ENCODE assay signal across 9 cellular contexts in the genomic region with DNA sequence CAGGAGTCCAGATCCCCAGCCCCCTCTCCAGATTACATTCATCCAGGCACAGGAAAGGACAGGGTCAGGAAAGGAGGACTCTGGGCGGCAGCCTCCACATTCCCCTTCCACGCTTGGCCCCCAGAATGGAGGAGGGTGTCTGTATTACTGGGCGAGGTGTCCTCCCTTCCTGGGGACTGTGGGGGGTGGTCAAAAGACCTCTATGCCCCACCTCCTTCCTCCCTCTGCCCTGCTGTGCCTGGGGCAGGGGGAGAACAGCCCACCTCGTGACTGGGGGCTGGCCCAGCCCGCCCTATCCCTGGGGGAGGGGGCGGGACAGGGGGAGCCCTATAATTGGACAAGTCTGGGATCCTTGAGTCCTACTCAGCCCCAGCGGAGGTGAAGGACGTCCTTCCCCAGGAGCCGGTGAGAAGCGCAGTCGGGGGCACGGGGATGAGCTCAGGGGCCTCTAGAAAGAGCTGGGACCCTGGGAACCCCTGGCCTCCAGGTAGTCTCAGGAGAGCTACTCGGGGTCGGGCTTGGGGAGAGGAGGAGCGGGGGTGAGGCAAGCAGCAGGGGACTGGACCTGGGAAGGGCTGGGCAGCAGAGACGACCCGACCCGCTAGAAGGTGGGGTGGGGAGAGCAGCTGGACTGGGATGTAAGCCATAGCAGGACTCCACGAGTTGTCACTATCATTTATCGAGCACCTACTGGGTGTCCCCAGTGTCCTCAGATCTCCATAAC. TPM values are rescaled to one million over a fixed set of nuclear protein-coding genes. Genes with fewer than 3 reads are reported as not detected.
A peak's percentile ranks its signal among the peaks of the same experiment; 100 is the strongest.
DNase-seq lines count a peak whose midpoint lies in the region; ATAC-seq and TF ChIP-seq lines count a peak whose summit lies in the region.
"Had no signal": no experiment of that assay in that cellular context is flagged by ENCODE, and none has a peak within 500 bp of the region (broad histone marks: within the 10 kb centered on the region; RNA-seq: fewer than 3 reads in every experiment).

APOE (plus strand) TSS at position 360 of the 724 bp plus-strand sequence. CDS start 829 bp downstream, outside the sequence.

- peaks cover 5% of the 10 kb centered on the region for H3K36me3 Mint-ChIP-seq in chondrocyte (ENCODE audit: low read depth)

- intact Hi-C loops in left lung (cut with DNase I): no loop called here

- no peaks in the 10 kb centered on the region for H3K9me3 Mint-ChIP-seq in chondrocyte (ENCODE audit: low read depth)

- H3K27me3 Mint-ChIP-seq in chondrocyte (ENCODE audit: low read depth): no peaks in the 10 kb centered on the region

- no peak for TF ChIP-seq CTCF in chondrocyte (IDR thresholded peaks at IDR 0.05)
- TF ChIP-seq CTCF in left lung (IDR thresholded peaks at IDR 0.05): no peak

- peaks cover 0 to 20% of the 10 kb centered on the region in 2 donors for H3K4me1 ChIP-seq in left lung

- H3K4me1 Mint-ChIP-seq in chondrocyte (ENCODE audit: low read depth): peaks cover 18% of the 10 kb centered on the region

- peaks cover 4 to 28% of the 10 kb centered on the region in 2 donors for H3K27me3 ChIP-seq in left lung

- H3K27ac Mint-ChIP-seq in chondrocyte (ENCODE audit: unreplicated experiment): peak within 1 kb of the TSS; percentile 81

- peak within 1 kb of the TSS; percentile 17 to 33 for H3K4me3 ChIP-seq in left lung

- peak within 1 kb of the TSS; percentile 80 for H3K4me3 Mint-ChIP-seq in chondrocyte (ENCODE audit: unreplicated experiment)

- H3K36me3 ChIP-seq in left lung: peaks cover 0 to 28% of the 10 kb centered on the region in 2 donors

- ATAC-seq in left lung: peak; percentile 51
- no peak for ATAC-seq in GM19395 (IDR thresholded peaks at IDR 0.05; ENCODE audit: unreplicated experiment)
- ATAC-seq in HG03521 (IDR thresholded peaks at IDR 0.05; ENCODE audit: unreplicated experiment): no peak

- no peaks in the 10 kb centered on the region for H3K9me3 ChIP-seq in left lung

- DNase-seq in NCI-H345 (lab: John Stamatoyannopoulos, UW) (peak; percentile 21), NCI-H345 treated with DMSO at 0.1 percent for 48 hours (lab: John Stamatoyannopoulos, UW; ENCODE audit: unreplicated experiment) (no peak), chondrocyte (ENCODE audit: low spot score) (no peak), left lung (peak in 1 of 2 donors; percentile 62), A172 (ENCODE audit: low spot score) (no peak)

- H3K27ac ChIP-seq in left lung: peak within 1 kb of the TSS in 1 of 2 donors; percentile 13
- H3K27ac ChIP-seq in temporal lobe (ENCODE audit: low read depth, low read length): peak within 1 kb of the TSS; percentile 81
- H3K27ac ChIP-seq: KMS-11 had no signal

RNA-seq across cellular contexts. Expression of gene APOE, which starts in this region (rescaled TPM):
- total RNA-seq in chondrocyte (47.1 to 178 TPM (median 170 TPM) in 3 replicates), left lung (100 to 1,000 TPM; 196 to 757 TPM), temporal lobe (73.5 TPM)
- 0.14 and 0.86 TPM in 2 replicates for total RNA-seq in A172 (2014; rRNA removed; shearing (Covaris generic))

Comparison
In these comparisons a context has a peak if more than half of its experiments do, and no peak if none do; other contexts are left out.
1. RNA of gene APOE (total RNA-seq): 196 to 757 TPM in left lung, 47.1 to 178 TPM in chondrocyte and 73.5 TPM in temporal lobe (single experiment); 0.14 to 0.86 TPM in A172; every median in the first group is over 10 times any median in the second.